8 cellular contexts compared by ENCODE assay signal in the genomic region with DNA sequence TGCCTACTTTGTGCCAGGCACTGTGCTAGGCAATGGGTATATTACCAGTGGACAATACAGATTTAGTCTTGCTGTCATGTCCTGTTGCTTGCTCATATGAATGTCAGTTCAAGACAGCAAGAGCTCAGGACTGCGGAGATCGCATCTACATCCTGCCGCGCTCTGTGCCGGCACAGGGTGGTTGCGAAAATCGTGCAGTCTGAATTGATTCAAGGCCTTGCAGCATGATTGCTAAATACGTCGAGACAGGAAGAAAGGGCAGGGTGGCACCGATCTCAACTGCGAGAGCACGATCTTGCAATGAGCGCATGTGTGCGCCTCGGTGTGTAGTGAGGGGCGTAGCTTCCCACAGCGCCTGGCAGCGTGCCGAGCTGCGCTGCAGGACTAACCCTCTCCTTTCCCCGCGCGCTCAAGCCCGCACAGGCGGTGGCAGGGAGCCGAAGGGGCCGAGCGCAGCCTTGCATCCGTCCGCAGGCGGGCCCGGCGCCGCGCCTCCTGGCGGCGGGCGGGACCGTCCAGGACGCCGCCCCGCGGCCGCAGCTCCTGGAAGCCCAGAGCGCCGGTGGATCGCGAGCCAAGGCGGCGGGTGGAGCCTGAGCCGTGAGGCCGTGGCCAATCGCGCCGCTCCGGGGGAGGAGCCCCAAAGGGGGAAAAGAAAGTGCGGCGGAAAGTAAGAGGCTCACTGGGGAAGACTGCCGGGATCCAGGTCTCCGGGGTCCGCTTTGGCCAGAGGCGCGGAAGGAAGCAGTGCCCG. TPM values are rescaled to one million over a fixed set of nuclear protein-coding genes. Genes with fewer than 3 reads are reported as not detected.
DNase-seq lines count a peak whose midpoint lies in the region; ATAC-seq and TF ChIP-seq lines count a peak whose summit lies in the region.

A gene with protein sequence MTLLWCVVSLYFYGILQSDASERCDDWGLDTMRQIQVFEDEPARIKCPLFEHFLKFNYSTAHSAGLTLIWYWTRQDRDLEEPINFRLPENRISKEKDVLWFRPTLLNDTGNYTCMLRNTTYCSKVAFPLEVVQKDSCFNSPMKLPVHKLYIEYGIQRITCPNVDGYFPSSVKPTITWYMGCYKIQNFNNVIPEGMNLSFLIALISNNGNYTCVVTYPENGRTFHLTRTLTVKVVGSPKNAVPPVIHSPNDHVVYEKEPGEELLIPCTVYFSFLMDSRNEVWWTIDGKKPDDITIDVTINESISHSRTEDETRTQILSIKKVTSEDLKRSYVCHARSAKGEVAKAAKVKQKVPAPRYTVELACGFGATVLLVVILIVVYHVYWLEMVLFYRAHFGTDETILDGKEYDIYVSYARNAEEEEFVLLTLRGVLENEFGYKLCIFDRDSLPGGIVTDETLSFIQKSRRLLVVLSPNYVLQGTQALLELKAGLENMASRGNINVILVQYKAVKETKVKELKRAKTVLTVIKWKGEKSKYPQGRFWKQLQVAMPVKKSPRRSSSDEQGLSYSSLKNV (plus strand): TSS at position 677 of the 754 bp plus-strand sequence. CDS start 50,205 bp downstream, outside the sequence.

- H3K36me3 ChIP-seq in BE2C (no peaks in the 10 kb centered on the region), right lobe of liver (no peaks in the 10 kb centered on the region)

- TF ChIP-seq CTCF in BE2C (IDR thresholded peaks at IDR 0.05; ENCODE audit: low read depth, low read length) (peak; percentile 40), right lobe of liver (IDR thresholded peaks at IDR 0.05) (peak; percentile 70 to 94 (median 74))

- intact Hi-C loops in right lobe of liver (cut with DNase I): no loop called here

- peak; percentile 89 for TF ChIP-seq POLR2A in right lobe of liver (IDR thresholded peaks at IDR 0.05)

- DNase-seq in BE2C (peak; percentile 87), NCI-H526 (lab: John Stamatoyannopoulos, UW) (peak; percentile 80 to 94), dermis blood vessel endothelial cell (peak; percentile 92), right lobe of liver (peak; percentile 97)
- peak; percentile 69 to 76 for DNase-seq in activated CD4-positive, alpha-beta T cell treated with anti-CD3 and anti-CD28 coated beads, Interleukin-2, amount 50 U/mL, for 24 hours (ENCODE audit: low read depth in 1 of 2, low spot score in 1 of 2)
- peak; percentile 86 for DNase-seq in stimulated activated CD4-positive, alpha-beta T cell treated with anti-CD3 and anti-CD28 coated beads, Interleukin-4, amount 100 ng/mL, for 24 hours

- H3K9me3 ChIP-seq in BE2C (no peaks in the 10 kb centered on the region), right lobe of liver (no peaks in the 10 kb centered on the region)

- peak within 1 kb of the TSS; percentile 85 to 89 (median 89) for H3K27ac ChIP-seq in right lobe of liver

- WGBS in right lobe of liver (ENCODE audit: insufficient coverage, low coverage, low lambda C conversion rate, missing lambda C conversion rate): 0% methylated on average over 14 of the region's 64 CpGs

- no peaks in the 10 kb centered on the region for H3K4me1 ChIP-seq in BE2C
- peaks cover 0 to 24% (median 4%) of the 10 kb centered on the region in 4 donors for H3K4me1 ChIP-seq in right lobe of liver

- H3K27me3 ChIP-seq in BE2C (peaks cover 12% of the 10 kb centered on the region), right lobe of liver (no peaks in the 10 kb centered on the region)

- peak; percentile 98 for ATAC-seq in GM19043 (IDR thresholded peaks at IDR 0.05; ENCODE audit: low read depth, unreplicated experiment)
- peak; percentile 99 for ATAC-seq in HG03432 (IDR thresholded peaks at IDR 0.05; ENCODE audit: unreplicated experiment)
- peak; percentile 83 to 95 (median 88) for ATAC-seq in right lobe of liver

- H3K4me3 ChIP-seq in BE2C (ENCODE audit: low read depth, low read length) (peak within 1 kb of the TSS; percentile 72), right lobe of liver (peak within 1 kb of the TSS; percentile 71 to 88 (median 76))

RNA-seq across cellular contexts. Expression of the gene that starts here (rescaled TPM):
- polyA plus RNA-seq in BE2C (2012; ENCODE audit: insufficient read depth, insufficient read length, low read depth): 0.25 TPM
- total RNA-seq in dermis blood vessel endothelial cell (3.5 and 6.3 TPM in 2 replicates), right lobe of liver (100 to 1,000 TPM in 1 of 6 experiments, 10 to 100 TPM in 5; 44.6 to 142 (median 60.5) TPM)

Comparison
In these comparisons a context has a peak if more than half of its experiments do, and no peak if none do; other contexts are left out.
1. Peak in every context shown above with its lines: DNase-seq, ATAC-seq, H3K4me3 ChIP-seq and H3K27ac ChIP-seq.